24 cellular contexts compared by ENCODE assay signal in genomic region chr1:112964347-112964746, GRCh38. TPM values are rescaled to one million over a fixed set of nuclear protein-coding genes. Genes with fewer than 3 reads are reported as not detected.
DNase-seq lines count a peak whose midpoint lies in the region; ATAC-seq, FAIRE-seq and TF ChIP-seq lines count a peak whose summit lies in the region.
"Had no signal": no experiment of that assay in that cellular context is flagged by ENCODE, and none has a peak within 500 bp of the region (broad histone marks: within the 10 kb centered on the region; RNA-seq: fewer than 3 reads in every experiment).

No MANE protein-coding gene starts in this region.

- peaks cover 6% of the 10 kb centered on the region; the same call in 1 of the 2 replicates for H4K20me1 ChIP-seq in OCI-LY7 (ENCODE audit: insufficient read depth, low read length)

- DNase-seq in Right ventricle myocardium superior (no peak), Right ventricle myocardium inferior (ENCODE audit: missing footprints) (no peak), OCI-LY7 (ENCODE audit: low spot score) (no peak), left cardiac atrium (no peak), omental fat pad (ENCODE audit: low spot score) (no peak), frontal cortex (ENCODE audit: low spot score in 2 of 2) (no peak)
- DNase-seq in activated naive CD8-positive, alpha-beta T cell treated with anti-CD3 and anti-CD28 coated beads for 36 hours = no peak
- DNase-seq: Caco-2; CD4-positive, CD25-positive, alpha-beta regulatory T cell; CD8-positive, alpha-beta T cell; DMS153; DND-41; GOT3; HFFc6 had no signal

- no peak for FAIRE-seq in frontal cortex (lab: Jason Lieb, UNC)
- FAIRE-seq: A204.1, G401.6, GM12892, H54 had no signal

- POLR2A ChIA-PET in OCI-LY7 (lab: Charles Lee) = no interaction called here

- H3K4me1 ChIP-seq in OCI-LY7 (ENCODE audit: insufficient read depth, low read length, poor library complexity, severe bottlenecking) = peaks cover 19% of the 10 kb centered on the region
- H3K4me1 ChIP-seq: Caco-2 had no signal

- H3K36me3 Mint-ChIP-seq in activated naive CD8-positive, alpha-beta T cell treated with anti-CD3 and anti-CD28 coated beads for 36 hours = peaks cover 70% of the 10 kb centered on the region

- H3K4me3 Mint-ChIP-seq in activated naive CD8-positive, alpha-beta T cell treated with anti-CD3 and anti-CD28 coated beads for 36 hours = no peak overlapping the region
- H3K4me3 Mint-ChIP-seq: B cell; CD8-positive, alpha-beta T cell; HFFc6 had no signal

- ATAC-seq in Right ventricle myocardium superior (ENCODE audit: poor library complexity) (peak; percentile 85), Right ventricle myocardium inferior (no peak), left cardiac atrium (peak; percentile 75 to 77), omental fat pad (ENCODE audit: low FRiP score) (peak; percentile 42), HG02588 (IDR thresholded peaks at IDR 0.05; ENCODE audit: unreplicated experiment) (no peak)
- ATAC-seq: CD8-positive, alpha-beta T cell had no signal

- no peak overlapping the region for H3K27ac ChIP-seq in OCI-LY7 (ENCODE audit: low read depth, low read length, poor library complexity, severe bottlenecking)
- H3K27ac ChIP-seq: 22Rv1, BLaER1, C4-2B had no signal

- BruUV-seq in OCI-LY7 (replicated peaks; lab: Mats Ljungman, UMichigan) = TSS peak; percentile 3

- H3K36me3 ChIP-seq in OCI-LY7 (ENCODE audit: insufficient read depth, low read length) = peaks cover 90% of the 10 kb centered on the region

- H3K79me2 ChIP-seq in OCI-LY7 (ENCODE audit: insufficient read depth, low read depth, low read length) = peaks cover 53% of the 10 kb centered on the region

- H3K4me2 ChIP-seq in OCI-LY7 (ENCODE audit: low read length) = no peak overlapping the region
- H3K4me2 ChIP-seq: BLaER1 had no signal

- no peak overlapping the region for H3K27ac Mint-ChIP-seq in activated naive CD8-positive, alpha-beta T cell treated with anti-CD3 and anti-CD28 coated beads for 36 hours
- H3K27ac Mint-ChIP-seq: B cell; CD4-positive, CD25-positive, alpha-beta regulatory T cell; CD8-positive, alpha-beta T cell; HFFc6 had no signal

- no peaks in the 10 kb centered on the region for H3K9me2 ChIP-seq in OCI-LY7 (ENCODE audit: insufficient read depth, low read length)

- H3K4me3 ChIP-seq in OCI-LY7 (ENCODE audit: low read depth, low read length, poor library complexity, severe bottlenecking) = no peak overlapping the region
- H3K4me3 ChIP-seq: BLaER1, HAP-1 had no signal

- TF ChIP-seq CTCF in OCI-LY7 (conservative IDR thresholded peaks at IDR 0.05; ENCODE audit: low read length) (no peak), omental fat pad (IDR thresholded peaks at IDR 0.05) (no peak)

- no peaks in the 10 kb centered on the region for H3K9me3 Mint-ChIP-seq in activated naive CD8-positive, alpha-beta T cell treated with anti-CD3 and anti-CD28 coated beads for 36 hours
- H3K9me3 Mint-ChIP-seq: CD4-positive, CD25-positive, alpha-beta regulatory T cell; CD8-positive, alpha-beta T cell; HFFc6 had no signal

- CTCF ChIA-PET in OCI-LY7 (lab: Charles Lee; ENCODE audit: unreplicated experiment) = no interaction called here

- H3K4me1 Mint-ChIP-seq in activated naive CD8-positive, alpha-beta T cell treated with anti-CD3 and anti-CD28 coated beads for 36 hours = peaks cover 28% of the 10 kb centered on the region

- intact Hi-C loops in Right ventricle myocardium superior (cut with DNase I) = no loop called here
- intact Hi-C loops in Right ventricle myocardium inferior (cut with DNase I) = no loop called here
- intact Hi-C loops in OCI-LY7 (cut with micrococcal nuclease; ENCODE audit: unreplicated experiment) = no loop called here
- intact Hi-C loops in left cardiac atrium (cut with DNase I) = no loop called here

- H3K27me3 Mint-ChIP-seq in activated naive CD8-positive, alpha-beta T cell treated with anti-CD3 and anti-CD28 coated beads for 36 hours = no peaks in the 10 kb centered on the region
- H3K27me3 Mint-ChIP-seq: B cell; CD4-positive, CD25-positive, alpha-beta regulatory T cell had no signal

- H3K9me3 ChIP-seq in OCI-LY7 (ENCODE audit: low read length) = no peaks in the 10 kb centered on the region
- H3K9me3 ChIP-seq: BLaER1, Caco-2, HAP-1 had no signal

- H2AFZ ChIP-seq in OCI-LY7 (ENCODE audit: low read length) = no peak overlapping the region

RNA-seq across cellular contexts. Expression of gene SLC16A1, which starts 8.4 kb away (rescaled TPM):
- 130 TPM for total RNA-seq in Right ventricle myocardium superior
- total RNA-seq in Right ventricle myocardium inferior = 137 TPM
- total RNA-seq in OCI-LY7 (2014; rRNA removed; shearing (Covaris generic)) = 50.9 and 56.1 TPM in 2 replicates
- 60.3 and 67.8 TPM in 2 replicates for total RNA-seq in OCI-LY7 (2022)
- 10 to 100 TPM; 54.0 to 80.0 TPM for total RNA-seq in left cardiac atrium
- 100 to 1,000 TPM in 2 of 4 donors, 10 to 100 TPM in 2; 15.1 to 125 (median 78.3) TPM for total RNA-seq in omental fat pad
- total RNA-seq in frontal cortex = 60.3 TPM
- 100 to 1,000 TPM in 1 of 2 experiments, 10 to 100 TPM in 1; 93.0 to 101 TPM for total RNA-seq in activated naive CD8-positive, alpha-beta T cell treated with anti-CD3 and anti-CD28 coated beads for 36 hours

Comparison
In these comparisons a context has a peak if more than half of its experiments do, and no peak if none do; other contexts are left out.
1. ATAC-seq: peak in Right ventricle myocardium superior (single experiment), left cardiac atrium (2 of 2) and omental fat pad (single experiment); none in Right ventricle myocardium inferior (single experiment) and HG02588 (single experiment).